Comparison of ENCODE assay signal across 18 cellular contexts in the genomic region with DNA sequence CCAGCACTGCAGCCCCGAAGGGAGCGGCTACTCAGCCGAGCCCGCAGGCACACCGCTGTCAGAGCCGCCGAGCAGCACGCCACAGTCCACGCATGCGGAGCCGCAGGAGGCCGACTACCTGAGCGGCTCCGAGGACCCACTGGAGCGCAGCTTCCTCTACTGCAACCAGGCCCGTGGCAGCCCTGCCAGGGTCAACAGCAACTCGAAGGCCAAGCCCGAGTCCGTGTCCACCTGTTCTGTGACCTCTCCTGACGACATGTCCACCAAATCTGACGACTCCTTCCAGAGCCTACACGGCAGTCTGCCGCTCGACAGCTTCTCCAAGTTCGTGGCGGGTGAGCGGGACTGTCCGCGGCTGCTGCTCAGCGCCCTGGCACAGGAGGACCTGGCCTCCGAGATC.
"Had no signal": no experiment of that assay in that cellular context is flagged by ENCODE, and none has a peak within 500 bp of the region (broad histone marks: within the 10 kb centered on the region; RNA-seq: fewer than 3 reads in every experiment).

No MANE protein-coding gene starts in this region.

- H3K9me3 Mint-ChIP-seq: activated CD4-positive, alpha-beta memory T cell treated with anti-CD3 and anti-CD28 coated beads for 36 hours; activated T-helper 2 cell treated with anti-CD3 and anti-CD28 coated beads, Interferon-gamma antibody, Interleukin-2, Interleukin-4, amounts not matched to agents 10 μg/mL and 5 μg/mL and 100 μg/mL, durations not matched to agents 14 hours and 24 hours and 36 hours; brain; neural crest cell; stimulated activated memory B cell treated with anti-CD40 and anti-IgM and Interleukin-4, amounts not matched to agents 10 μg/mL and 1 μg/mL and 100 μg/mL, for 72 hours; T-helper 1 cell treated with Interleukin-12 subunit alpha and Interleukin-12 subunit beta and Interleukin-4 antibody, amounts not matched to agents 30 μg/mL and 1 μg/mL, for 36 hours had no signal

- DNase-seq: activated CD4-positive, alpha-beta memory T cell treated with anti-CD3 and anti-CD28 coated beads for 36 hours; activated naive CD4-positive, alpha-beta T cell treated with Interleukin-2 at 50 U/mL for 16 hours; activated T-cell treated with anti-CD3 and anti-CD28 coated beads, Interleukin-2, amount 50 U/mL, for 1 hour; cerebellar nuclear complex; effector CD8-positive, alpha-beta T cell; esophagus squamous epithelium; left cardiac atrium; lower lobe of right lung; stimulated activated CD4-positive, alpha-beta T cell treated with anti-CD3 and anti-CD28 coated beads, Interleukin-4, amount 100 ng/mL, for 1 hour; upper lobe of right lung; WERI-Rb-1 had no signal

- H3K4me2 ChIP-seq: smooth muscle cell had no signal

- H3K9me3 ChIP-seq: esophagus squamous epithelium, lower lobe of right lung, upper lobe of right lung had no signal

- H3K4me3 ChIP-seq: esophagus squamous epithelium, lower lobe of right lung, smooth muscle cell, upper lobe of right lung had no signal

- H3K27me3 Mint-ChIP-seq: activated CD4-positive, alpha-beta memory T cell treated with anti-CD3 and anti-CD28 coated beads for 36 hours; brain; progenitor cell of endocrine pancreas; stimulated activated memory B cell treated with anti-CD40 and anti-IgM and Interleukin-4, amounts not matched to agents 10 μg/mL and 1 μg/mL and 100 μg/mL, for 72 hours had no signal

- H3K4me3 Mint-ChIP-seq: activated CD4-positive, alpha-beta memory T cell treated with anti-CD3 and anti-CD28 coated beads for 36 hours; stimulated activated memory B cell treated with anti-CD40 and anti-IgM and Interleukin-4, amounts not matched to agents 10 μg/mL and 1 μg/mL and 100 μg/mL, for 72 hours had no signal

- ATAC-seq: lower lobe of right lung; stimulated activated memory B cell treated with anti-CD40 and anti-IgM and Interleukin-4, amounts not matched to agents 10 μg/mL and 1 μg/mL and 100 μg/mL, for 72 hours; upper lobe of right lung had no signal

- H3K27me3 ChIP-seq: esophagus squamous epithelium, upper lobe of right lung had no signal

- H3K27ac ChIP-seq: esophagus squamous epithelium, lower lobe of right lung, upper lobe of right lung, WERI-Rb-1 had no signal

- H3K27ac Mint-ChIP-seq: activated CD4-positive, alpha-beta memory T cell treated with anti-CD3 and anti-CD28 coated beads for 36 hours; activated T-helper 2 cell treated with anti-CD3 and anti-CD28 coated beads, Interferon-gamma antibody, Interleukin-2, Interleukin-4, amounts not matched to agents 10 μg/mL and 5 μg/mL and 100 μg/mL, durations not matched to agents 14 hours and 24 hours and 36 hours; stimulated activated memory B cell treated with anti-CD40 and anti-IgM and Interleukin-4, amounts not matched to agents 10 μg/mL and 1 μg/mL and 100 μg/mL, for 72 hours had no signal
